Comparison of ENCODE assay signal across 1 cellular context in genomic region chr3:169348981-169349942, GRCh38.
TF ChIP-seq lines count a peak whose summit lies in the region.

No MANE protein-coding gene starts in this region.

TF ChIP-seq in GM23338, 12 proteins besides CTCF, POLR2A, EP300 and RAD21 (continued from another document):
- TF ChIP-seq REST (IDR thresholded peaks at IDR 0.05; ENCODE audit: unreplicated experiment) (no peak), ZNF114 (CRISPR knock-in tag; IDR thresholded peaks at IDR 0.05) (no peak), ETS1 (IDR thresholded peaks at IDR 0.05) (no peak), JUNB (IDR thresholded peaks at IDR 0.05; ENCODE audit: unreplicated experiment) (no peak), CREB1 (CRISPR knock-in tag; IDR thresholded peaks at IDR 0.05; ENCODE audit: low read depth) (no peak)
